28 cellular contexts compared by ENCODE assay signal in genomic region chr1:172350781-172351180, GRCh38.
DNase-seq lines count a peak whose midpoint lies in the region; ATAC-seq and TF ChIP-seq lines count a peak whose summit lies in the region.
"Had no signal": no experiment of that assay in that cellular context is flagged by ENCODE, and none has a peak within 500 bp of the region (broad histone marks: within the 10 kb centered on the region; RNA-seq: fewer than 3 reads in every experiment).

No MANE protein-coding gene starts in this region.

- in situ Hi-C loops in SK-MEL-5 (cut with HindIII; ENCODE audit: low pct_unique_long_range_greater_than_20kb, low sequenced_read_pairs) = no loop called here

- no peak for ATAC-seq in GM18907 (IDR thresholded peaks at IDR 0.05; ENCODE audit: unreplicated experiment)
- ATAC-seq in HG02571 (IDR thresholded peaks at IDR 0.05; ENCODE audit: unreplicated experiment) = no peak
- ATAC-seq: activated T-cell treated with anti-CD3 and anti-CD28 coated beads, Interleukin-2, amount 50 U/mL, for 72 hours had no signal

- H3K4me3 ChIP-seq in mesenchymal stem cell (ENCODE audit: insufficient read depth in 1 of 2, low read depth in 1 of 2, low read length in 2 of 2) = no peak overlapping the region
- H3K4me3 ChIP-seq: BLaER1, lung, neural progenitor cell, prostate gland, suprapubic skin, vagina had no signal

- no peak overlapping the region for H3K18ac ChIP-seq in mesenchymal stem cell (ENCODE audit: low read depth in 1 of 2, low read length in 2 of 2)

- H4K8ac ChIP-seq in mesenchymal stem cell (ENCODE audit: low read length) = no peak overlapping the region

- CTCF ChIA-PET in HEK293T (lab: Yijun Ruan, JAX) = no interaction called here

- no peak overlapping the region for H2BK12ac ChIP-seq in mesenchymal stem cell (ENCODE audit: low read length in 2 of 2)

- H4K91ac ChIP-seq in mesenchymal stem cell (ENCODE audit: low read length) = no peak overlapping the region

- H2BK15ac ChIP-seq in mesenchymal stem cell (ENCODE audit: low read depth, poor library complexity, severe bottlenecking) = no peak overlapping the region

- H3K4me2 ChIP-seq in mesenchymal stem cell (ENCODE audit: low read length, poor library complexity, severe bottlenecking) = no peak overlapping the region
- H3K4me2 ChIP-seq: BLaER1, neural progenitor cell had no signal

- H3K14ac ChIP-seq in mesenchymal stem cell (ENCODE audit: low read length in 2 of 2) = no peak overlapping the region

- H3K27ac ChIP-seq in mesenchymal stem cell (ENCODE audit: low read length, poor library complexity, severe bottlenecking) = peak overlapping the region; percentile 68
- H3K27ac ChIP-seq: BLaER1, neural progenitor cell, prostate gland, suprapubic skin, VCaP had no signal

- no peaks in the 10 kb centered on the region for H3K27me3 ChIP-seq in mesenchymal stem cell (ENCODE audit: control insufficient read depth in 1 of 2, insufficient read depth in 1 of 2, low read length in 2 of 2)
- H3K27me3 ChIP-seq: BLaER1, neural progenitor cell, suprapubic skin, vagina had no signal

- H3K9me3 ChIP-seq in mesenchymal stem cell (ENCODE audit: control insufficient read depth, low read length) = peaks cover 12% of the 10 kb centered on the region
- H3K9me3 ChIP-seq: prostate gland, suprapubic skin, vagina had no signal

- peaks cover 5% of the 10 kb centered on the region for H3K79me1 ChIP-seq in mesenchymal stem cell (replicated peaks; ENCODE audit: low read length, poor library complexity, severe bottlenecking)

- no peak overlapping the region for H2AFZ ChIP-seq in mesenchymal stem cell (ENCODE audit: low read depth, low read length)
- H2AFZ ChIP-seq: neural progenitor cell had no signal

- peak overlapping the region; percentile 8 for H3K9ac ChIP-seq in mesenchymal stem cell (ENCODE audit: low read length)
- H3K9ac ChIP-seq: BLaER1, neural progenitor cell had no signal

- H2BK120ac ChIP-seq in mesenchymal stem cell (ENCODE audit: low read depth, low read length) = no peak overlapping the region

- no peak overlapping the region for H2BK5ac ChIP-seq in mesenchymal stem cell (ENCODE audit: low read depth, low read length, poor library complexity, severe bottlenecking)

- peaks cover 3% of the 10 kb centered on the region for H3K4me1 ChIP-seq in mesenchymal stem cell (ENCODE audit: control insufficient read depth, insufficient read depth, low read depth, low read length)
- H3K4me1 ChIP-seq: BLaER1, neural progenitor cell, prostate gland had no signal

- no peak overlapping the region for H3K4ac ChIP-seq in mesenchymal stem cell (ENCODE audit: low read depth in 1 of 2, low read length in 2 of 2)

- no peak overlapping the region for H2AK5ac ChIP-seq in mesenchymal stem cell (ENCODE audit: low read length, severe bottlenecking)

- POLR2A ChIA-PET in HEK293T (lab: Yijun Ruan, JAX) = no interaction called here

- H3K23ac ChIP-seq in mesenchymal stem cell (ENCODE audit: low read length in 2 of 2) = no peak overlapping the region

- DNase-seq in A172 (ENCODE audit: low spot score) (peak; percentile 24), HEK293T (ENCODE audit: extremely low spot score) (no peak), SK-MEL-5 (ENCODE audit: low read depth, low spot score) (peak; percentile 76), mesenchymal stem cell (peak; percentile 29), DMS53 treated with DMSO at 0.1 percent for 48 hours (lab: John Stamatoyannopoulos, UW; ENCODE audit: unreplicated experiment) (no peak), NCI-H748 treated with DMSO at 0.1 percent for 48 hours (lab: John Stamatoyannopoulos, UW) (no peak)
- DNase-seq: ACHN; activated CD4-positive, alpha-beta T cell treated with anti-CD3 and anti-CD28 coated beads for 48 hours; activated naive CD4-positive, alpha-beta T cell treated with anti-CD3 and anti-CD28 coated beads for 36 hours; activated T-cell treated with anti-CD3 and anti-CD28 coated beads, Interleukin-2, amount 50 U/mL, for 72 hours; amniotic stem cell; Caco-2; caudate nucleus; glutamatergic neuron; H9; kidney; NCI-H1417 treated with DMSO at 0.1 percent for 48 hours; NCI-H510A treated with DMSO at 0.1 percent for 48 hours; small intestine had no signal

- no peaks in the 10 kb centered on the region for H3K36me3 ChIP-seq in mesenchymal stem cell (ENCODE audit: control insufficient read depth in 1 of 2, insufficient read depth in 2 of 2, low read depth in 1 of 2, low read length in 2 of 2)
- H3K36me3 ChIP-seq: BLaER1, neural progenitor cell, prostate gland, suprapubic skin, vagina had no signal

TF ChIP-seq in HEK293T, 16 proteins besides CTCF, POLR2A, EP300 and RAD21:
- TF ChIP-seq PKNOX1 (IDR thresholded peaks at IDR 0.05) (0 out of 2 replicates have a peak, but pooled peaks have one; percentile 30), L3MBTL2 (conservative IDR thresholded peaks at IDR 0.05) (no peak), TARDBP (IDR thresholded peaks at IDR 0.05) (no peak)

Comparison
In these comparisons a context has a peak if more than half of its experiments do, and no peak if none do; other contexts are left out.
1. DNase-seq: peak in A172 (single experiment), SK-MEL-5 (single experiment) and mesenchymal stem cell (single experiment); none in HEK293T (single experiment), DMS53 treated with DMSO at 0.1 percent for 48 hours (single experiment) and NCI-H748 treated with DMSO at 0.1 percent for 48 hours (single experiment).